In the genomic region with DNA sequence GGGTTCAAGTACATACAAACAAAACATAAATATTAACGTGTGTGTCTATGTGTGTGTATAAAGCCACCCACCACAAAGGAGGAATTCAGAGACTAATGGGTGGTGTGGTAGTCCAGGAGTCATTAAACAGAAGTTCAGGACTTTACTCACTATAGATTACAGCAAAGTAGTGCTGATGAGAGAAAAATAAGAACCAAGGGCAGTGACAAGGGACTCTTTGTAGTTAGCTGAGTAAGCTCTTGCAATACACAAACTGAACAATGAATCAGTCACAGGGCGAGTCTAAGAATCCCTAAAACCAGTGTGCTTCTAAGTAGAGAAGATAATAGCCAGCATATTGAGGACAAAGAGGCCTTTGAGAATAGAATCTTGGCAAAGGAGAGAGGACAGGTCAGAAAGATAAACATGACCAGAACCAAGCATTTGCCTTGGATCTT, we compare ENCODE assay signal across 12 cellular contexts.
DNase-seq lines count a peak whose midpoint lies in the region; ATAC-seq and TF ChIP-seq lines count a peak whose summit lies in the region.
"Had no signal": no experiment of that assay in that cellular context is flagged by ENCODE, and none has a peak within 500 bp of the region (broad histone marks: within the 10 kb centered on the region; RNA-seq: fewer than 3 reads in every experiment).

No MANE protein-coding gene starts in this region.

- BruUV-seq in Caco-2 (replicated peaks; lab: Mats Ljungman, UMichigan) = no TSS peak

- H3K27me3 ChIP-seq in Caco-2 (replicated peaks; ENCODE audit: control insufficient read depth, insufficient read depth, low read length) (no peaks in the 10 kb centered on the region), NT2/D1 (ENCODE audit: insufficient read depth, insufficient read length) (no peaks in the 10 kb centered on the region)
- H3K27me3 ChIP-seq: stomach had no signal

- TF ChIP-seq CTCF in Caco-2 (IDR thresholded peaks at IDR 0.05; ENCODE audit: insufficient read depth in 1 of 2, low read depth in 1 of 2, low read length in 1 of 2, severe bottlenecking in 1 of 2, unreplicated experiment in 1 of 2) (no peak), mucosa of descending colon (IDR thresholded peaks at IDR 0.05) (no peak)
- TF ChIP-seq CTCF in activated CD8-positive, alpha-beta T cell treated with anti-CD3 and anti-CD28 coated beads for 36 hours (IDR thresholded peaks at IDR 0.05) = no peak

- no peak overlapping the region for H3K9ac ChIP-seq in NT2/D1 (ENCODE audit: insufficient read length, low read depth)

- H3K4me1 Mint-ChIP-seq in Caco-2 (ENCODE audit: low read depth, unreplicated experiment) = no peaks in the 10 kb centered on the region
- H3K4me1 Mint-ChIP-seq in stimulated activated naive CD8-positive, alpha-beta T cell treated with anti-CD3 and anti-CD28 coated beads, Interleukin-15, amount 100 ng/mL, for 72 hours = no peaks in the 10 kb centered on the region
- H3K4me1 Mint-ChIP-seq in activated CD8-positive, alpha-beta T cell treated with anti-CD3 and anti-CD28 coated beads for 36 hours (ENCODE audit: low read depth) = peaks cover 9% of the 10 kb centered on the region

- CTCF ChIA-PET in Caco-2 (lab: Charles Lee) = no interaction called here
- CTCF ChIA-PET in activated CD8-positive, alpha-beta T cell treated with anti-CD3 and anti-CD28 coated beads for 36 hours (lab: Charles Lee) = no interaction called here

- intact Hi-C loops in Caco-2 (cut with micrococcal nuclease; ENCODE audit: unreplicated experiment) = no loop called here
- intact Hi-C loops in mucosa of descending colon (cut with DNase I, micrococcal nuclease) = no loop called here
- intact Hi-C loops in activated CD8-positive, alpha-beta T cell treated with anti-CD3 and anti-CD28 coated beads for 36 hours (cut with micrococcal nuclease) = no loop called here

- no peaks in the 10 kb centered on the region for H3K27me3 Mint-ChIP-seq in Caco-2 (ENCODE audit: insufficient read depth, unreplicated experiment)
- H3K27me3 Mint-ChIP-seq in stimulated activated naive CD8-positive, alpha-beta T cell treated with anti-CD3 and anti-CD28 coated beads, Interleukin-15, amount 100 ng/mL, for 72 hours = no peaks in the 10 kb centered on the region
- H3K27me3 Mint-ChIP-seq in activated CD8-positive, alpha-beta T cell treated with anti-CD3 and anti-CD28 coated beads for 36 hours = no peaks in the 10 kb centered on the region
- H3K27me3 Mint-ChIP-seq: CD4-positive, alpha-beta T cell had no signal

- H3K4me3 ChIP-seq in Caco-2 (ENCODE audit: low read depth, low read length) (no peak overlapping the region), NT2/D1 (ENCODE audit: insufficient read length, low read depth) (no peak overlapping the region), mucosa of descending colon (no peak overlapping the region)
- H3K4me3 ChIP-seq: stomach had no signal

- no peaks in the 10 kb centered on the region for H3K9me3 Mint-ChIP-seq in Caco-2 (ENCODE audit: unreplicated experiment)
- no peaks in the 10 kb centered on the region for H3K9me3 Mint-ChIP-seq in stimulated activated naive CD8-positive, alpha-beta T cell treated with anti-CD3 and anti-CD28 coated beads, Interleukin-15, amount 100 ng/mL, for 72 hours
- no peaks in the 10 kb centered on the region for H3K9me3 Mint-ChIP-seq in activated CD8-positive, alpha-beta T cell treated with anti-CD3 and anti-CD28 coated beads for 36 hours
- H3K9me3 Mint-ChIP-seq: CD4-positive, alpha-beta T cell had no signal

- H3K27ac Mint-ChIP-seq in Caco-2 (ENCODE audit: unreplicated experiment) = peak overlapping the region; percentile 25
- no peak overlapping the region for H3K27ac Mint-ChIP-seq in stimulated activated naive CD8-positive, alpha-beta T cell treated with anti-CD3 and anti-CD28 coated beads, Interleukin-15, amount 100 ng/mL, for 72 hours
- H3K27ac Mint-ChIP-seq in activated CD8-positive, alpha-beta T cell treated with anti-CD3 and anti-CD28 coated beads for 36 hours = no peak overlapping the region
- H3K27ac Mint-ChIP-seq: CD4-positive, alpha-beta T cell had no signal

- H3K36me3 ChIP-seq in Caco-2 (ENCODE audit: control insufficient read depth, insufficient read depth, low read length) = no peaks in the 10 kb centered on the region
- H3K36me3 ChIP-seq in NT2/D1 (ENCODE audit: insufficient read depth, insufficient read length, low read length) = no peaks in the 10 kb centered on the region
- H3K36me3 ChIP-seq in mucosa of descending colon (ENCODE audit: low read depth) = no peaks in the 10 kb centered on the region
- H3K36me3 ChIP-seq: stomach had no signal

- no peak overlapping the region for H3K4me3 Mint-ChIP-seq in Caco-2 (ENCODE audit: unreplicated experiment)
- H3K4me3 Mint-ChIP-seq in stimulated activated naive CD8-positive, alpha-beta T cell treated with anti-CD3 and anti-CD28 coated beads, Interleukin-15, amount 100 ng/mL, for 72 hours = no peak overlapping the region
- no peak overlapping the region for H3K4me3 Mint-ChIP-seq in activated CD8-positive, alpha-beta T cell treated with anti-CD3 and anti-CD28 coated beads for 36 hours
- H3K4me3 Mint-ChIP-seq: CD4-positive, alpha-beta T cell had no signal

- H3K9me3 ChIP-seq in Caco-2 (no peaks in the 10 kb centered on the region), NT2/D1 (ENCODE audit: insufficient read depth, low read length) (no peaks in the 10 kb centered on the region), mucosa of descending colon (no peaks in the 10 kb centered on the region)
- H3K9me3 ChIP-seq: stomach had no signal

- 0 out of 2 replicates have a peak, but pooled peaks cover 4% of the 10 kb centered on the region for H3K4me1 ChIP-seq in Caco-2
- H3K4me1 ChIP-seq in NT2/D1 (ENCODE audit: insufficient read depth, insufficient read length) = no peaks in the 10 kb centered on the region
- no peaks in the 10 kb centered on the region for H3K4me1 ChIP-seq in mucosa of descending colon (ENCODE audit: low read depth)

- POLR2A ChIA-PET in Caco-2 (lab: Charles Lee) = no interaction called here
- POLR2A ChIA-PET in activated CD8-positive, alpha-beta T cell treated with anti-CD3 and anti-CD28 coated beads for 36 hours (lab: Charles Lee) = no interaction called here

- no peaks in the 10 kb centered on the region for H3K36me3 Mint-ChIP-seq in Caco-2 (ENCODE audit: insufficient read depth, unreplicated experiment)
- no peaks in the 10 kb centered on the region for H3K36me3 Mint-ChIP-seq in activated CD8-positive, alpha-beta T cell treated with anti-CD3 and anti-CD28 coated beads for 36 hours (ENCODE audit: low read depth)

- ATAC-seq in esophagus mucosa (peak; percentile 84), mucosa of descending colon (peak; percentile 69), HG03460 (IDR thresholded peaks at IDR 0.05; ENCODE audit: unreplicated experiment) (no peak)
- no peak for ATAC-seq in stimulated activated naive CD8-positive, alpha-beta T cell treated with anti-CD3 and anti-CD28 coated beads, Interleukin-15, amount 100 ng/mL, for 72 hours
- ATAC-seq in activated CD8-positive, alpha-beta T cell treated with anti-CD3 and anti-CD28 coated beads for 36 hours = no peak

- DNase-seq in Caco-2 (peak in 1 of 2 experiments; percentile 4), NT2/D1 (ENCODE audit: low read depth, low spot score) (peak; percentile 15), mucosa of descending colon (no peak), GM19240 (ENCODE audit: insufficient read length, low spot score) (no peak)
- DNase-seq in stimulated activated naive CD8-positive, alpha-beta T cell treated with anti-CD3 and anti-CD28 coated beads, Interleukin-15, amount 100 ng/mL, for 72 hours = no peak
- DNase-seq in activated CD8-positive, alpha-beta T cell treated with anti-CD3 and anti-CD28 coated beads for 36 hours = no peak
- DNase-seq: activated CD4-positive, alpha-beta T cell treated with anti-CD3 and anti-CD28 coated beads, Interleukin-2, amount 50 U/mL, for 4 hours; CD4-positive, alpha-beta T cell; Karpas-422; stomach had no signal

Comparison
In these comparisons a context has a peak if more than half of its experiments do, and no peak if none do; other contexts are left out.
1. ATAC-seq: peak in esophagus mucosa (single experiment) and mucosa of descending colon (single experiment); none in stimulated activated naive CD8-positive, alpha-beta T cell treated with anti-CD3 and anti-CD28 coated beads, Interleukin-15, amount 100 ng/mL, for 72 hours (single experiment), HG03460 (single experiment) and activated CD8-positive, alpha-beta T cell treated with anti-CD3 and anti-CD28 coated beads for 36 hours (single experiment).